ENCODE assay signal across 1 cellular context in genomic region chr11:65661599-65662246, GRCh38.
A peak's percentile ranks its signal among the peaks of the same experiment; 100 is the strongest.
TF ChIP-seq lines count a peak whose summit lies in the region.

No MANE protein-coding gene starts in this region.

TF ChIP-seq in GM12878, 131 proteins besides CTCF, POLR2A, EP300 and RAD21:
- TF ChIP-seq, protein P1, sequence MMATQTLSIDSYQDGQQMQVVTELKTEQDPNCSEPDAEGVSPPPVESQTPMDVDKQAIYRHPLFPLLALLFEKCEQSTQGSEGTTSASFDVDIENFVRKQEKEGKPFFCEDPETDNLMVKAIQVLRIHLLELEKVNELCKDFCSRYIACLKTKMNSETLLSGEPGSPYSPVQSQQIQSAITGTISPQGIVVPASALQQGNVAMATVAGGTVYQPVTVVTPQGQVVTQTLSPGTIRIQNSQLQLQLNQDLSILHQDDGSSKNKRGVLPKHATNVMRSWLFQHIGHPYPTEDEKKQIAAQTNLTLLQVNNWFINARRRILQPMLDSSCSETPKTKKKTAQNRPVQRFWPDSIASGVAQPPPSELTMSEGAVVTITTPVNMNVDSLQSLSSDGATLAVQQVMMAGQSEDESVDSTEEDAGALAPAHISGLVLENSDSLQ (IDR thresholded peaks at IDR 0.05): no peak
- TF ChIP-seq TBL1XR1 (IDR thresholded peaks at IDR 0.05; ENCODE audit: low read depth, low read length) (no peak), NBN (IDR thresholded peaks at IDR 0.05) (no peak), MLLT1 (IDR thresholded peaks at IDR 0.05) (no peak), JUNB (IDR thresholded peaks at IDR 0.05) (no peak)
- TF ChIP-seq, protein P2, sequence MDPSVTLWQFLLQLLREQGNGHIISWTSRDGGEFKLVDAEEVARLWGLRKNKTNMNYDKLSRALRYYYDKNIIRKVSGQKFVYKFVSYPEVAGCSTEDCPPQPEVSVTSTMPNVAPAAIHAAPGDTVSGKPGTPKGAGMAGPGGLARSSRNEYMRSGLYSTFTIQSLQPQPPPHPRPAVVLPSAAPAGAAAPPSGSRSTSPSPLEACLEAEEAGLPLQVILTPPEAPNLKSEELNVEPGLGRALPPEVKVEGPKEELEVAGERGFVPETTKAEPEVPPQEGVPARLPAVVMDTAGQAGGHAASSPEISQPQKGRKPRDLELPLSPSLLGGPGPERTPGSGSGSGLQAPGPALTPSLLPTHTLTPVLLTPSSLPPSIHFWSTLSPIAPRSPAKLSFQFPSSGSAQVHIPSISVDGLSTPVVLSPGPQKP (IDR thresholded peaks at IDR 0.05; ENCODE audit: low read depth, low read length): no peak
- TF ChIP-seq, protein P3, sequence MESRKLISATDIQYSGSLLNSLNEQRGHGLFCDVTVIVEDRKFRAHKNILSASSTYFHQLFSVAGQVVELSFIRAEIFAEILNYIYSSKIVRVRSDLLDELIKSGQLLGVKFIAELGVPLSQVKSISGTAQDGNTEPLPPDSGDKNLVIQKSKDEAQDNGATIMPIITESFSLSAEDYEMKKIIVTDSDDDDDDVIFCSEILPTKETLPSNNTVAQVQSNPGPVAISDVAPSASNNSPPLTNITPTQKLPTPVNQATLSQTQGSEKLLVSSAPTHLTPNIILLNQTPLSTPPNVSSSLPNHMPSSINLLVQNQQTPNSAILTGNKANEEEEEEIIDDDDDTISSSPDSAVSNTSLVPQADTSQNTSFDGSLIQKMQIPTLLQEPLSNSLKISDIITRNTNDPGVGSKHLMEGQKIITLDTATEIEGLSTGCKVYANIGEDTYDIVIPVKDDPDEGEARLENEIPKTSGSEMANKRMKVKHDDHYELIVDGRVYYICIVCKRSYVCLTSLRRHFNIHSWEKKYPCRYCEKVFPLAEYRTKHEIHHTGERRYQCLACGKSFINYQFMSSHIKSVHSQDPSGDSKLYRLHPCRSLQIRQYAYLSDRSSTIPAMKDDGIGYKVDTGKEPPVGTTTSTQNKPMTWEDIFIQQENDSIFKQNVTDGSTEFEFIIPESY (IDR thresholded peaks at IDR 0.05): peak; percentile 29; the same call in 1 of the 2 replicates
